Comparison of ENCODE assay signal across 8 cellular contexts in genomic region chr4:99811850-99812249, GRCh38. TPM values are rescaled to one million over a fixed set of nuclear protein-coding genes. Genes with fewer than 3 reads are reported as not detected.
DNase-seq lines count a peak whose midpoint lies in the region; ATAC-seq and TF ChIP-seq lines count a peak whose summit lies in the region.

No MANE protein-coding gene starts in this region.

- peaks cover 22% of the 10 kb centered on the region for H3K4me1 ChIP-seq in CD4-positive, CD25-positive, alpha-beta regulatory T cell (ENCODE audit: control insufficient read depth, insufficient read depth, low read length, poor library complexity, severe bottlenecking)

- H3K36me3 Mint-ChIP-seq in CD4-positive, CD25-positive, alpha-beta regulatory T cell = no peaks in the 10 kb centered on the region
- H3K36me3 Mint-ChIP-seq in osteocyte (ENCODE audit: unreplicated experiment) = no peaks in the 10 kb centered on the region

- no peaks in the 10 kb centered on the region for H3K36me3 ChIP-seq in CD4-positive, CD25-positive, alpha-beta regulatory T cell (ENCODE audit: control insufficient read depth, insufficient read depth, low read length)
- H3K36me3 ChIP-seq in SU-DHL-6 (ENCODE audit: low read length) = no peaks in the 10 kb centered on the region

- H4K20me1 ChIP-seq in SU-DHL-6 (ENCODE audit: low read depth, low read length) = no peaks in the 10 kb centered on the region

- ATAC-seq in CD4-positive, CD25-positive, alpha-beta regulatory T cell (ENCODE audit: low read depth in 2 of 2) = no peak
- no peak for ATAC-seq in GM21619 (IDR thresholded peaks at IDR 0.05; ENCODE audit: unreplicated experiment)
- no peak for ATAC-seq in GM18502 (IDR thresholded peaks at IDR 0.05; ENCODE audit: poor library complexity, unreplicated experiment)

- H3K4me1 Mint-ChIP-seq in CD4-positive, CD25-positive, alpha-beta regulatory T cell = peaks cover 16 to 26% (median 21%) of the 10 kb centered on the region in 4 donors
- H3K4me1 Mint-ChIP-seq in osteocyte (ENCODE audit: unreplicated experiment) = no peaks in the 10 kb centered on the region

- H3K79me2 ChIP-seq in SU-DHL-6 (ENCODE audit: insufficient read depth, low read length) = 0 out of 2 replicates have a peak, but pooled peaks cover 2% of the 10 kb centered on the region

- no peaks in the 10 kb centered on the region for H3K9me3 ChIP-seq in CD4-positive, CD25-positive, alpha-beta regulatory T cell (ENCODE audit: control insufficient read depth in 2 of 2, low read length in 2 of 2)
- no peaks in the 10 kb centered on the region for H3K9me3 ChIP-seq in SU-DHL-6 (ENCODE audit: insufficient read depth, low read length)

- H3K27me3 ChIP-seq in CD4-positive, CD25-positive, alpha-beta regulatory T cell (ENCODE audit: control insufficient read depth, insufficient read depth, low read length) = peaks cover 5% of the 10 kb centered on the region
- H3K27me3 ChIP-seq in HL-60 (ENCODE audit: insufficient read depth, poor library complexity, severe bottlenecking) (no peaks in the 10 kb centered on the region), SU-DHL-6 (ENCODE audit: low read length) (no peaks in the 10 kb centered on the region)

- peak overlapping the region in 2 of 4 donors; percentile 24 to 56 for H3K4me3 Mint-ChIP-seq in CD4-positive, CD25-positive, alpha-beta regulatory T cell
- H3K4me3 Mint-ChIP-seq in osteocyte (ENCODE audit: unreplicated experiment) = no peak overlapping the region

- peaks cover 13% of the 10 kb centered on the region for H3F3A ChIP-seq in SU-DHL-6 (ENCODE audit: insufficient read depth)

- peaks cover 0 to 2% (median 0%) of the 10 kb centered on the region in 7 donors for H3K9me3 Mint-ChIP-seq in CD4-positive, CD25-positive, alpha-beta regulatory T cell
- H3K9me3 Mint-ChIP-seq in osteocyte (ENCODE audit: unreplicated experiment) = no peaks in the 10 kb centered on the region

- H2AFZ ChIP-seq in SU-DHL-6 (ENCODE audit: low read depth, low read length, severe bottlenecking) = no peak overlapping the region

- DNase-seq in CD4-positive, CD25-positive, alpha-beta regulatory T cell = peak; percentile 18 to 78 (median 62)
- DNase-seq in HL-60 (ENCODE audit: low read depth in 1 of 2, low spot score in 1 of 2) (peak; percentile 51 to 81), dermis microvascular lymphatic vessel endothelial cell (ENCODE audit: low read depth in 2 of 2) (peak; percentile 9 to 47), osteocyte (ENCODE audit: extremely low spot score, unreplicated experiment) (no peak), mucosa of gallbladder (ENCODE audit: low spot score) (no peak)

- peak; percentile 51 for TF ChIP-seq CTCF in HL-60 (IDR thresholded peaks at IDR 0.05; ENCODE audit: insufficient read depth, low read length)
- TF ChIP-seq CTCF in SU-DHL-6 (IDR thresholded peaks at IDR 0.05; ENCODE audit: insufficient read depth, low read length, poor library complexity, severe bottlenecking) = peak; percentile 44
- peak; percentile 28 for TF ChIP-seq CTCF in osteocyte (IDR thresholded peaks at IDR 0.05)

- peaks cover 9% of the 10 kb centered on the region for H3K27me3 Mint-ChIP-seq in CD4-positive, CD25-positive, alpha-beta regulatory T cell
- H3K27me3 Mint-ChIP-seq in osteocyte (ENCODE audit: unreplicated experiment) = peaks cover 5% of the 10 kb centered on the region

- H3K9me2 ChIP-seq in SU-DHL-6 (replicated peaks; ENCODE audit: insufficient read depth, low read length) = no peaks in the 10 kb centered on the region

- no peak overlapping the region for H3K4me3 ChIP-seq in CD4-positive, CD25-positive, alpha-beta regulatory T cell (ENCODE audit: low read depth, low read length)
- no peak overlapping the region for H3K4me3 ChIP-seq in HL-60 (replicated peaks; ENCODE audit: insufficient read depth, low read length)
- H3K4me3 ChIP-seq in SU-DHL-6 (ENCODE audit: insufficient read depth, low read length, poor library complexity, severe bottlenecking) = no peak overlapping the region

- no peak overlapping the region for H3K9ac ChIP-seq in SU-DHL-6 (ENCODE audit: low read length)

- no peak overlapping the region for H3K4me2 ChIP-seq in SU-DHL-6 (ENCODE audit: low read depth, low read length, poor library complexity, severe bottlenecking)

- H3K27ac Mint-ChIP-seq in CD4-positive, CD25-positive, alpha-beta regulatory T cell = no peak overlapping the region
- H3K27ac Mint-ChIP-seq in osteocyte (ENCODE audit: unreplicated experiment) = no peak overlapping the region

- H3K27ac ChIP-seq in CD4-positive, CD25-positive, alpha-beta regulatory T cell (ENCODE audit: insufficient read depth, low read length, poor library complexity, severe bottlenecking) = no peak overlapping the region
- H3K27ac ChIP-seq in HL-60 (replicated peaks) (no peak overlapping the region), SU-DHL-6 (ENCODE audit: low read depth, low read length) (no peak overlapping the region)

RNA-seq across cellular contexts. Expression of gene DAPP1, which starts 4.8 kb away (rescaled TPM):
- 29.8 TPM for total RNA-seq in CD4-positive, CD25-positive, alpha-beta regulatory T cell
- polyA plus RNA-seq in CD4-positive, CD25-positive, alpha-beta regulatory T cell = 10 to 100 TPM; 25.0 to 42.8 (median 31.7) TPM
- total RNA-seq in dermis microvascular lymphatic vessel endothelial cell (not detected in 2 replicates), osteocyte (not detected in 2 replicates), mucosa of gallbladder (23.3 TPM)

Comparison
In these comparisons a context has a peak if more than half of its experiments do, and no peak if none do; other contexts are left out.
1. DNase-seq: peak in CD4-positive, CD25-positive, alpha-beta regulatory T cell (3 of 3), HL-60 (2 of 2) and dermis microvascular lymphatic vessel endothelial cell (2 of 2); none in osteocyte (single experiment) and mucosa of gallbladder (single experiment).
2. RNA of gene DAPP1, which starts 4.8 kb away (total RNA-seq): 29.8 TPM in CD4-positive, CD25-positive, alpha-beta regulatory T cell (single experiment) and 23.3 TPM in mucosa of gallbladder (single experiment); not detected in dermis microvascular lymphatic vessel endothelial cell and not detected in osteocyte; every median in the first group is over 10 times any median in the second.
3. Peak in every context shown above with its lines, with median percentiles within 50 percentile points of each other: CTCF ChIP-seq.